Comparison of ENCODE assay signal across 27 cellular contexts in genomic region chr10:3143366-3143765, GRCh38.
"Had no signal": no experiment of that assay in that cellular context is flagged by ENCODE, and none has a peak within 500 bp of the region (broad histone marks: within the 10 kb centered on the region; RNA-seq: fewer than 3 reads in every experiment).

No MANE protein-coding gene starts in this region.

- H3K27ac ChIP-seq: brain microvascular endothelial cell, neutrophil, stomach, thyroid gland, upper lobe of left lung, vagina had no signal

- H3K27me3 ChIP-seq: brain microvascular endothelial cell, neutrophil, stomach, thyroid gland, upper lobe of left lung, vagina had no signal

- H3K9me3 Mint-ChIP-seq: activated naive CD8-positive, alpha-beta T cell treated with anti-CD3 and anti-CD28 coated beads, Interleukin-2, amount 10 ng/mL, durations not matched to agents 7 days and 5 days; dendritic cell treated with granulocyte-macrophage colony-stimulating factor and Interleukin-4, amounts not matched to agents 40 ng/mL and 50 ng/mL, for 4 days; endodermal cell; immature natural killer cell; memory B cell; natural killer cell treated with Interleukin-12 subunit alpha and Interleukin-12 subunit beta and Interleukin-15 and Interleukin-18, amount 100 ng/mL, for 72 hours; stimulated activated naive B cell treated with anti-CD40 and anti-IgM and Interleukin-4, amounts not matched to agents 10 μg/mL and 1 μg/mL and 100 μg/mL, for 72 hours had no signal

- H3K4me3 ChIP-seq: smooth muscle cell, stomach, thyroid gland, upper lobe of left lung, vagina had no signal

- DNase-seq: activated CD4-positive, alpha-beta T cell treated with anti-CD3 and anti-CD28 coated beads for 36 hours; activated CD4-positive, CD25-positive, alpha-beta regulatory T cell; activated CD8-positive, alpha-beta memory T cell treated with anti-CD3 and anti-CD28 coated beads, Interleukin-2, amount 10 ng/mL, durations not matched to agents 7 days and 5 days; activated CD8-positive, alpha-beta T cell treated with anti-CD3 and anti-CD28 coated beads, Interleukin-2, amount 10 ng/mL, durations not matched to agents 7 days and 5 days; activated naive CD8-positive, alpha-beta T cell treated with anti-CD3 and anti-CD28 coated beads, Interleukin-2, amount 10 ng/mL, durations not matched to agents 7 days and 5 days; brain microvascular endothelial cell; central memory CD4-positive, alpha-beta T cell; endodermal cell; foreskin fibroblast; head of caudate nucleus; hypothalamus; immature natural killer cell; retina; stimulated activated CD4-positive, alpha-beta T cell treated with anti-CD3 and anti-CD28 coated beads, Interleukin-1b, Interleukin-23, amount 100 ng/mL, for 48 hours; stimulated activated CD4-positive, alpha-beta T cell treated with anti-CD3 and anti-CD28 coated beads, Interleukin-4, amount 100 ng/mL, for 4 hours; stimulated activated CD8-positive, alpha-beta memory T cell treated with anti-CD3 and anti-CD28 coated beads, Interleukin-4, amount 100 ng/mL, for 48 hours; stimulated activated naive B cell treated with anti-CD40 and anti-IgM and Interleukin-4, amounts not matched to agents 10 μg/mL and 1 μg/mL and 100 μg/mL, for 72 hours; stomach; thyroid gland had no signal

- ATAC-seq: activated CD4-positive, alpha-beta T cell treated with anti-CD3 and anti-CD28 coated beads for 36 hours; activated CD8-positive, alpha-beta memory T cell treated with anti-CD3 and anti-CD28 coated beads, Interleukin-2, amount 10 ng/mL, durations not matched to agents 7 days and 5 days; activated CD8-positive, alpha-beta T cell treated with anti-CD3 and anti-CD28 coated beads, Interleukin-2, amount 10 ng/mL, durations not matched to agents 7 days and 5 days; stimulated activated naive B cell treated with anti-CD40 and anti-IgM and Interleukin-4, amounts not matched to agents 10 μg/mL and 1 μg/mL and 100 μg/mL, for 72 hours had no signal

- H3K9me3 ChIP-seq: neutrophil, stomach, thyroid gland, upper lobe of left lung, vagina had no signal

- H3K4me1 Mint-ChIP-seq: activated CD4-positive, alpha-beta T cell treated with anti-CD3 and anti-CD28 coated beads for 36 hours; activated CD8-positive, alpha-beta memory T cell treated with anti-CD3 and anti-CD28 coated beads, Interleukin-2, amount 10 ng/mL, durations not matched to agents 7 days and 5 days; activated naive CD8-positive, alpha-beta T cell treated with anti-CD3 and anti-CD28 coated beads, Interleukin-2, amount 10 ng/mL, durations not matched to agents 7 days and 5 days; endodermal cell; immature natural killer cell; memory B cell had no signal

- H3K27me3 Mint-ChIP-seq: activated CD4-positive, alpha-beta T cell treated with anti-CD3 and anti-CD28 coated beads for 36 hours; activated CD8-positive, alpha-beta memory T cell treated with anti-CD3 and anti-CD28 coated beads, Interleukin-2, amount 10 ng/mL, durations not matched to agents 7 days and 5 days; activated naive CD8-positive, alpha-beta T cell treated with anti-CD3 and anti-CD28 coated beads, Interleukin-2, amount 10 ng/mL, durations not matched to agents 7 days and 5 days; dendritic cell treated with granulocyte-macrophage colony-stimulating factor and Interleukin-4, amounts not matched to agents 40 ng/mL and 50 ng/mL, for 4 days; memory B cell; natural killer cell treated with Interleukin-12 subunit alpha and Interleukin-12 subunit beta and Interleukin-15 and Interleukin-18, amount 100 ng/mL, for 72 hours; progenitor cell of endocrine pancreas; stimulated activated naive B cell treated with anti-CD40 and anti-IgM and Interleukin-4, amounts not matched to agents 10 μg/mL and 1 μg/mL and 100 μg/mL, for 72 hours had no signal

- H3K27ac Mint-ChIP-seq: activated CD4-positive, alpha-beta T cell treated with anti-CD3 and anti-CD28 coated beads for 36 hours; activated CD8-positive, alpha-beta memory T cell treated with anti-CD3 and anti-CD28 coated beads, Interleukin-2, amount 10 ng/mL, durations not matched to agents 7 days and 5 days; activated CD8-positive, alpha-beta T cell treated with anti-CD3 and anti-CD28 coated beads, Interleukin-2, amount 10 ng/mL, durations not matched to agents 7 days and 5 days; dendritic cell treated with granulocyte-macrophage colony-stimulating factor and Interleukin-4, amounts not matched to agents 40 ng/mL and 50 ng/mL, for 4 days; endodermal cell; memory B cell; natural killer cell treated with Interleukin-12 subunit alpha and Interleukin-12 subunit beta and Interleukin-15 and Interleukin-18, amount 100 ng/mL, for 72 hours; progenitor cell of endocrine pancreas; stimulated activated naive B cell treated with anti-CD40 and anti-IgM and Interleukin-4, amounts not matched to agents 10 μg/mL and 1 μg/mL and 100 μg/mL, for 72 hours had no signal

- H3K4me1 ChIP-seq: thyroid gland, upper lobe of left lung, vagina had no signal

- H3K4me3 Mint-ChIP-seq: activated CD4-positive, alpha-beta T cell treated with anti-CD3 and anti-CD28 coated beads for 36 hours; activated CD8-positive, alpha-beta memory T cell treated with anti-CD3 and anti-CD28 coated beads, Interleukin-2, amount 10 ng/mL, durations not matched to agents 7 days and 5 days; activated CD8-positive, alpha-beta T cell treated with anti-CD3 and anti-CD28 coated beads, Interleukin-2, amount 10 ng/mL, durations not matched to agents 7 days and 5 days; activated naive CD8-positive, alpha-beta T cell treated with anti-CD3 and anti-CD28 coated beads, Interleukin-2, amount 10 ng/mL, durations not matched to agents 7 days and 5 days; dendritic cell treated with granulocyte-macrophage colony-stimulating factor and Interleukin-4, amounts not matched to agents 40 ng/mL and 50 ng/mL, for 4 days; endodermal cell; immature natural killer cell; memory B cell; natural killer cell treated with Interleukin-12 subunit alpha and Interleukin-12 subunit beta and Interleukin-15 and Interleukin-18, amount 100 ng/mL, for 72 hours; stimulated activated naive B cell treated with anti-CD40 and anti-IgM and Interleukin-4, amounts not matched to agents 10 μg/mL and 1 μg/mL and 100 μg/mL, for 72 hours had no signal
